1 cellular context compared by ENCODE assay signal in genomic region chr3:53509494-53509893, GRCh38.
TF ChIP-seq lines count a peak whose summit lies in the region.

No MANE protein-coding gene starts in this region.

TF ChIP-seq in H1, 55 proteins besides CTCF, POLR2A, EP300 and RAD21:
- TF ChIP-seq YY1 (IDR thresholded peaks at IDR 0.05; ENCODE audit: low read depth, low read length) (no peak), ATF3 (IDR thresholded peaks at IDR 0.05; ENCODE audit: insufficient read depth, low read depth, low read length) (no peak), CHD1 (IDR thresholded peaks at IDR 0.05; ENCODE audit: low read depth, low read length) (no peak), RNF2 (IDR thresholded peaks at IDR 0.05; ENCODE audit: borderline replicate concordance, low read depth, low read length, missing control alignments, poor library complexity, severe bottlenecking) (no peak), ASH2L (IDR thresholded peaks at IDR 0.05; ENCODE audit: low read length) (no peak), BACH1 (IDR thresholded peaks at IDR 0.05; ENCODE audit: low read length) (no peak), TAF7 (optimal IDR thresholded peaks at IDR 0.05; ENCODE audit: borderline replicate concordance, low read depth, low read length) (no peak), USF2 (IDR thresholded peaks at IDR 0.05; ENCODE audit: low read length) (no peak), EZH2 (IDR thresholded peaks at IDR 0.05; ENCODE audit: low read depth, low read length, severe bottlenecking) (no peak), GABPA (IDR thresholded peaks at IDR 0.05; ENCODE audit: borderline replicate concordance, insufficient read depth, low read length) (no peak), JUND (IDR thresholded peaks at IDR 0.05; ENCODE audit: low read length) (no peak), NANOG (IDR thresholded peaks at IDR 0.05; ENCODE audit: insufficient read depth, low read depth, low read length, poor library complexity, severe bottlenecking) (no peak), BRCA1 (IDR thresholded peaks at IDR 0.05; ENCODE audit: low read depth, low read length) (no peak), TBP (IDR thresholded peaks at IDR 0.05; ENCODE audit: low read depth, low read length) (no peak)
- TF ChIP-seq, protein P1, sequence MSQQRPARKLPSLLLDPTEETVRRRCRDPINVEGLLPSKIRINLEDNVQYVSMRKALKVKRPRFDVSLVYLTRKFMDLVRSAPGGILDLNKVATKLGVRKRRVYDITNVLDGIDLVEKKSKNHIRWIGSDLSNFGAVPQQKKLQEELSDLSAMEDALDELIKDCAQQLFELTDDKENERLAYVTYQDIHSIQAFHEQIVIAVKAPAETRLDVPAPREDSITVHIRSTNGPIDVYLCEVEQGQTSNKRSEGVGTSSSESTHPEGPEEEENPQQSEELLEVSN (IDR thresholded peaks at IDR 0.05): no peak
TF ChIP-seq in H1: peak in this region for 0.
